Comparison of ENCODE assay signal across 1 cellular context in genomic region chr13:92549275-92549674, GRCh38.
TF ChIP-seq lines count a peak whose summit lies in the region.

No MANE protein-coding gene starts in this region.

TF ChIP-seq in K562, 482 proteins besides CTCF, POLR2A, EP300 and RAD21:
- no peak for TF ChIP-seq ZHX1 (conservative IDR thresholded peaks at IDR 0.05; ENCODE audit: low read length)
- TF ChIP-seq ZNF75A (CRISPR knock-in tag; IDR thresholded peaks at IDR 0.05), result no peak
- TF ChIP-seq FOXO4 (CRISPR knock-in tag; IDR thresholded peaks at IDR 0.05), result no peak
- TF ChIP-seq ZNF507 (tag; conservative IDR thresholded peaks at IDR 0.05), result peak; percentile 11; the same call in 1 of the 2 replicates
- peak; percentile 26; the same call in 1 of the 2 replicates for TF ChIP-seq TFAM (CRISPR knock-in tag; conservative IDR thresholded peaks at IDR 0.05)
TF ChIP-seq in K562: peak in this region for 2.
